ENCODE assay signal across 23 cellular contexts in the genomic region with DNA sequence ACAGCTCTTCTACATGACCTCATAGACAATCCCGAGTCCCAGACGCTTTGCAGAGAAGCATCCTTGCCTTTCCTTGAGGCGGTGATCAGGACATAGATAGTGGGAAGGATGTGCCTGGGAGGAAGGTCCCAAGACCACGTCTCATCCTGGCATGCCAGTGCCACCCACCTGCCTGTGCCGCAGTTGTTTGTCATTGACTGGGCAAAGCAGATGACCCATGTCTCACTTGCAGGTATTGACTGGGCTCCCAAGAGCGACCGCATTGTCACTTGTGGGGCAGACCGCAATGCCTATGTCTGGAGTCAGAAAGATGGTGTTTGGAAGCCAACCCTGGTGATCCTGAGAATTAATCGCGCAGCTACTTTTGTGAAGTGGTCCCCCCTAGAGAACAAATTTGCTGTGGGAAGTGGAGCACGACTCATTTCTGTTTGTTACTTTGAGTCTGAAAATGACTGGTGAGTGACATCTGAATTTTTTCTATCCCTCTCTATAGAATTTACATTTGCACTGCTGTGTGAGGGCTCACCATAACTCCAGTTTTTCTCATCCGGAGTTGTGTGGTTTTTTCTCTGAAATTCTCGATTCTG. TPM values are rescaled to one million over a fixed set of nuclear protein-coding genes. Genes with fewer than 3 reads are reported as not detected.
DNase-seq lines count a peak whose midpoint lies in the region; ATAC-seq and TF ChIP-seq lines count a peak whose summit lies in the region.
"Had no signal": no experiment of that assay in that cellular context is flagged by ENCODE, and none has a peak within 500 bp of the region (broad histone marks: within the 10 kb centered on the region; RNA-seq: fewer than 3 reads in every experiment).

No MANE protein-coding gene starts in this region.

- no peak for ATAC-seq in HG03159 (IDR thresholded peaks at IDR 0.05; ENCODE audit: unreplicated experiment)
- ATAC-seq: A549, HCT116 had no signal

- H3K9me3 ChIP-seq in Karpas-422 (ENCODE audit: low read length), result no peaks in the 10 kb centered on the region
- no peaks in the 10 kb centered on the region for H3K9me3 ChIP-seq in ascending aorta
- H3K9me3 ChIP-seq: A549, Peyer's patch had no signal

- TF ChIP-seq CTCF in ascending aorta (IDR thresholded peaks at IDR 0.05) (no peak), progenitor cell of endocrine pancreas (IDR thresholded peaks at IDR 0.05; ENCODE audit: unreplicated experiment) (no peak)

- peaks cover 88% of the 10 kb centered on the region for H3K36me3 Mint-ChIP-seq in activated T-cell treated with anti-CD3 and anti-CD28 coated beads, Interleukin-2, amount 50 U/mL, for 24 hours (ENCODE audit: low read depth)
- peaks cover 25% of the 10 kb centered on the region for H3K36me3 Mint-ChIP-seq in progenitor cell of endocrine pancreas (ENCODE audit: insufficient read depth)

- intact Hi-C loops in ascending aorta (cut with DNase I), result no loop called here

- H3K36me3 ChIP-seq in Karpas-422 (ENCODE audit: insufficient read depth, low read length), result peaks cover 39% of the 10 kb centered on the region
- H3K36me3 ChIP-seq in ascending aorta, result peaks cover 41 to 52% of the 10 kb centered on the region in 2 donors

- no peak overlapping the region for H3K9ac ChIP-seq in Karpas-422 (ENCODE audit: low read length)

- H3K4me1 Mint-ChIP-seq in activated T-cell treated with anti-CD3 and anti-CD28 coated beads, Interleukin-2, amount 50 U/mL, for 24 hours (ENCODE audit: low read depth), result peaks cover 19% of the 10 kb centered on the region
- no peaks in the 10 kb centered on the region for H3K4me1 Mint-ChIP-seq in progenitor cell of endocrine pancreas (ENCODE audit: low read depth)
- H3K4me1 Mint-ChIP-seq: B cell, CD14-positive monocyte had no signal

- H3K27me3 ChIP-seq in Karpas-422 (ENCODE audit: low read length) (no peaks in the 10 kb centered on the region), ascending aorta (no peaks in the 10 kb centered on the region)
- H3K27me3 ChIP-seq: Peyer's patch had no signal

- peaks cover 2% of the 10 kb centered on the region; the same call in 1 of the 2 replicates for H3K79me2 ChIP-seq in Karpas-422 (ENCODE audit: low read length)

- H4K20me1 ChIP-seq in Karpas-422 (ENCODE audit: insufficient read depth, low read depth, low read length), result 0 out of 2 replicates have a peak, but pooled peaks cover 4% of the 10 kb centered on the region

- H2AFZ ChIP-seq in Karpas-422 (ENCODE audit: low read length), result no peak overlapping the region

- no peak overlapping the region for H3K4me2 ChIP-seq in Karpas-422 (ENCODE audit: low read depth, low read length, poor library complexity, severe bottlenecking)
- H3K4me2 ChIP-seq: A549 had no signal

- peak overlapping the region; percentile 79 for H3K27ac Mint-ChIP-seq in activated T-cell treated with anti-CD3 and anti-CD28 coated beads, Interleukin-2, amount 50 U/mL, for 24 hours
- H3K27ac Mint-ChIP-seq in progenitor cell of endocrine pancreas, result peak overlapping the region; percentile 30
- H3K27ac Mint-ChIP-seq: B cell had no signal

- H3K4me3 Mint-ChIP-seq in activated T-cell treated with anti-CD3 and anti-CD28 coated beads, Interleukin-2, amount 50 U/mL, for 24 hours, result no peak overlapping the region
- no peak overlapping the region for H3K4me3 Mint-ChIP-seq in progenitor cell of endocrine pancreas (ENCODE audit: low read depth)
- H3K4me3 Mint-ChIP-seq: B cell, CD14-positive monocyte had no signal

- no peaks in the 10 kb centered on the region for H3K27me3 Mint-ChIP-seq in activated T-cell treated with anti-CD3 and anti-CD28 coated beads, Interleukin-2, amount 50 U/mL, for 24 hours
- H3K27me3 Mint-ChIP-seq in progenitor cell of endocrine pancreas, result no peaks in the 10 kb centered on the region
- H3K27me3 Mint-ChIP-seq: B cell had no signal

- no peak for DNase-seq in activated T-cell treated with anti-CD3 and anti-CD28 coated beads, Interleukin-2, amount 50 U/mL, for 24 hours
- no peak for DNase-seq in activated T-cell treated with anti-CD3 and anti-CD28 coated beads, Interleukin-2, amount 50 U/mL, for 1 hour
- DNase-seq in Karpas-422 (peak; percentile 33), ascending aorta (ENCODE audit: low spot score in 2 of 2) (no peak), progenitor cell of endocrine pancreas (ENCODE audit: low spot score, unreplicated experiment) (no peak), COLO829 (ENCODE audit: low spot score) (no peak), SHP77 (lab: John Stamatoyannopoulos, UW) (no peak)
- DNase-seq: DMS53, GDM1, GOT3, MV-4-11, NCI-H1105 treated with DMSO at 0.1 percent for 48 hours, NCI-H2029 treated with DMSO at 0.1 percent for 48 hours, NCI-H2171, NCI-H345, NCI-H524 treated with DMSO at 0.1 percent for 48 hours, NCI-H82, Peyer's patch had no signal

- no peak overlapping the region for H3K4me3 ChIP-seq in Karpas-422 (ENCODE audit: low read length)
- no peak overlapping the region for H3K4me3 ChIP-seq in ascending aorta
- H3K4me3 ChIP-seq: A549, Peyer's patch had no signal

- no peaks in the 10 kb centered on the region for H3K9me2 ChIP-seq in Karpas-422 (replicated peaks; ENCODE audit: insufficient read depth, low read length)

- H3K9me3 Mint-ChIP-seq in activated T-cell treated with anti-CD3 and anti-CD28 coated beads, Interleukin-2, amount 50 U/mL, for 24 hours, result no peaks in the 10 kb centered on the region
- no peaks in the 10 kb centered on the region for H3K9me3 Mint-ChIP-seq in progenitor cell of endocrine pancreas (ENCODE audit: low read depth)
- H3K9me3 Mint-ChIP-seq: CD14-positive monocyte had no signal

- no peaks in the 10 kb centered on the region for H3K4me1 ChIP-seq in Karpas-422 (ENCODE audit: low read length)
- H3K4me1 ChIP-seq in ascending aorta, result peaks cover 11 to 26% of the 10 kb centered on the region in 2 donors
- H3K4me1 ChIP-seq: A549, Peyer's patch had no signal

- H3K27ac ChIP-seq in Karpas-422 (ENCODE audit: low read length), result no peak overlapping the region
- peak overlapping the region; percentile 43 to 92 for H3K27ac ChIP-seq in ascending aorta
- H3K27ac ChIP-seq: A549, Peyer's patch had no signal

RNA-seq across cellular contexts. Expression of a gene that starts 18.5 kb away (rescaled TPM):
- total RNA-seq in Karpas-422 (2014; rRNA removed; shearing (Covaris generic); ENCODE audit: low replicate concordance), result 36.8 and 39.4 TPM in 2 replicates
- total RNA-seq in ascending aorta (87.7 TPM), progenitor cell of endocrine pancreas (135 and 140 TPM in 2 replicates)

RNA-seq across cellular contexts. Expression of a gene that starts 30.4 kb away (rescaled TPM):
- total RNA-seq in Karpas-422 (2014; rRNA removed; shearing (Covaris generic); ENCODE audit: low replicate concordance), result 146 and 305 TPM in 2 replicates
- total RNA-seq in ascending aorta (360 TPM), progenitor cell of endocrine pancreas (27.5 and 28.2 TPM in 2 replicates)
